21 cellular contexts compared by ENCODE assay signal in genomic region chr2:221929259-221929658, GRCh38.
"Had no signal": no experiment of that assay in that cellular context is flagged by ENCODE, and none has a peak within 500 bp of the region (broad histone marks: within the 10 kb centered on the region; RNA-seq: fewer than 3 reads in every experiment).

No MANE protein-coding gene starts in this region.

- H3K4me2 ChIP-seq: hepatocyte, neural progenitor cell, smooth muscle cell had no signal

- H3K79me2 ChIP-seq: hepatocyte, parathyroid adenoma had no signal

- H3K36me3 ChIP-seq: heart left ventricle, neural progenitor cell, right lobe of liver, stomach, thyroid gland, vagina had no signal

- H3K9me3 ChIP-seq: mucosa of descending colon, right lobe of liver, thyroid gland, vagina had no signal

- H2AFZ ChIP-seq: hepatocyte, neural progenitor cell, parathyroid adenoma had no signal

- H3K27ac ChIP-seq: coronary artery, heart left ventricle, hepatocyte, neural progenitor cell, parathyroid adenoma, right lobe of liver, stomach, thyroid gland, vagina had no signal

- H3K4me3 ChIP-seq: coronary artery, heart left ventricle, hepatocyte, mucosa of descending colon, neural progenitor cell, right lobe of liver, smooth muscle cell, stomach, thyroid gland, vagina had no signal

- H3K9ac ChIP-seq: neural progenitor cell, parathyroid adenoma had no signal

- H3K27me3 ChIP-seq: hepatocyte, neural progenitor cell, right lobe of liver, stomach, thyroid gland, vagina had no signal

- DNase-seq: dermis blood vessel endothelial cell; effector memory CD8-positive, alpha-beta T cell; heart left ventricle; kidney; mucosa of descending colon; naive thymus-derived CD4-positive, alpha-beta T cell; right lobe of liver; stimulated activated CD4-positive, alpha-beta T cell treated with anti-CD3 and anti-CD28 coated beads, Interleukin-12 subunit alpha, Interleukin-12 subunit beta, amount 100 ng/mL, for 4 hours; stimulated activated CD4-positive, alpha-beta T cell treated with anti-CD3 and anti-CD28 coated beads, Interleukin-1b, Interleukin-23, amount 100 ng/mL, for 48 hours; stimulated activated CD4-positive, alpha-beta T cell treated with anti-CD3 and anti-CD28 coated beads, Interleukin-4, amount 100 ng/mL, for 1 hour; stimulated activated CD8-positive, alpha-beta memory T cell treated with anti-CD3 and anti-CD28 coated beads, Interleukin-4, amount 100 ng/mL, for 48 hours; stimulated activated naive CD4-positive, alpha-beta T cell; stomach; thyroid gland had no signal

- H3K4me1 ChIP-seq: heart left ventricle, neural progenitor cell, parathyroid adenoma, right lobe of liver, stomach, thyroid gland, vagina had no signal

- ATAC-seq: effector memory CD8-positive, alpha-beta T cell; heart left ventricle; left lobe of liver; mucosa of descending colon; naive thymus-derived CD4-positive, alpha-beta T cell; right lobe of liver had no signal
